24 cellular contexts compared by ENCODE assay signal in the genomic region with DNA sequence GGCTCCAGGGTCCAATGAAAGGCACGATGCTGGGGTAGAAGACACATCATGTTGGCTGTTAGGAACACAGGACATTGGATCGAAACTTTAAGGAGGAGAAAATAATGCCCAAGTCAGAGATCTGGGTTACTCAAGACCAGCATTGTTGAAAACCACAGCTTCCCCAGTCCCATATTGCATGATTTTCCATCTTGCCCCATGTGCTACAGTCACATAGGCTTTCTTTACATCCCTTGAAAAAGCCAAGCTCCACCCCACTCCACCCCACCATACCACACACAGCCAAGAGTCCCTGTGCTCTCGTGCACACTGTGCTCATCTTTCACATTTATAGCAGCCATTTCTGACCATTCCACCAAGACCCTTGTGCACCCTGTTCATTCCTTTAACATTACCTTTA.
"Had no signal": no experiment of that assay in that cellular context is flagged by ENCODE, and none has a peak within 500 bp of the region (broad histone marks: within the 10 kb centered on the region; RNA-seq: fewer than 3 reads in every experiment).

No MANE protein-coding gene starts in this region.

- ATAC-seq: activated naive CD4-positive, alpha-beta T cell treated with anti-CD3 and anti-CD28 coated beads, Interleukin-2, amount 50 U/mL, for 72 hours; activated T-helper 17 cell treated with anti-CD3 and anti-CD28 coated beads, Interleukin-2, amount 50 U/mL, for 72 hours; esophagus mucosa; left lobe of liver; naive thymus-derived CD8-positive, alpha-beta T cell; right lobe of liver; WTC11 had no signal

- H3K27ac ChIP-seq: hepatocyte, lower lobe of right lung, neural progenitor cell, right lobe of liver, skin epidermis, thyroid gland had no signal

- H3K9ac ChIP-seq: neural progenitor cell had no signal

- H2AFZ ChIP-seq: hepatocyte, neural progenitor cell had no signal

- H3K36me3 ChIP-seq: lower lobe of right lung, neural progenitor cell, right lobe of liver, thyroid gland had no signal

- H3K4me1 ChIP-seq: right lobe of liver had no signal

- H3K79me2 ChIP-seq: hepatocyte had no signal

- H3K9me3 ChIP-seq: lower lobe of right lung, right lobe of liver, thyroid gland had no signal

- H3K4me2 ChIP-seq: hepatocyte, neural progenitor cell had no signal

- H3K27me3 ChIP-seq: hepatocyte, neural progenitor cell, right lobe of liver, thyroid gland had no signal

- H3K4me3 ChIP-seq: hepatocyte, lower lobe of right lung, neural progenitor cell, right lobe of liver, skin epidermis, thyroid gland had no signal

- DNase-seq: activated CD8-positive, alpha-beta memory T cell treated with anti-CD3 and anti-CD28 coated beads for 24 hours; activated CD8-positive, alpha-beta memory T cell treated with anti-CD3 and anti-CD28 coated beads, Interleukin-2, amount 50 U/mL, for 4 hours; activated T-cell treated with anti-CD3 and anti-CD28 coated beads, Interleukin-2, amount 50 U/mL, for 24 hours; aorta; central memory CD4-positive, alpha-beta T cell; dermis blood vessel endothelial cell; effector CD8-positive, alpha-beta T cell; glutamatergic neuron; immature natural killer cell; lower lobe of right lung; naive thymus-derived CD8-positive, alpha-beta T cell; posterior cingulate gyrus; right lobe of liver; stimulated activated CD4-positive, alpha-beta T cell treated with anti-CD3 and anti-CD28 coated beads, Interleukin-1b, Interleukin-23, amount 100 ng/mL, for 48 hours; substantia nigra; thyroid gland had no signal
